8 cellular contexts compared by ENCODE assay signal in the genomic region with DNA sequence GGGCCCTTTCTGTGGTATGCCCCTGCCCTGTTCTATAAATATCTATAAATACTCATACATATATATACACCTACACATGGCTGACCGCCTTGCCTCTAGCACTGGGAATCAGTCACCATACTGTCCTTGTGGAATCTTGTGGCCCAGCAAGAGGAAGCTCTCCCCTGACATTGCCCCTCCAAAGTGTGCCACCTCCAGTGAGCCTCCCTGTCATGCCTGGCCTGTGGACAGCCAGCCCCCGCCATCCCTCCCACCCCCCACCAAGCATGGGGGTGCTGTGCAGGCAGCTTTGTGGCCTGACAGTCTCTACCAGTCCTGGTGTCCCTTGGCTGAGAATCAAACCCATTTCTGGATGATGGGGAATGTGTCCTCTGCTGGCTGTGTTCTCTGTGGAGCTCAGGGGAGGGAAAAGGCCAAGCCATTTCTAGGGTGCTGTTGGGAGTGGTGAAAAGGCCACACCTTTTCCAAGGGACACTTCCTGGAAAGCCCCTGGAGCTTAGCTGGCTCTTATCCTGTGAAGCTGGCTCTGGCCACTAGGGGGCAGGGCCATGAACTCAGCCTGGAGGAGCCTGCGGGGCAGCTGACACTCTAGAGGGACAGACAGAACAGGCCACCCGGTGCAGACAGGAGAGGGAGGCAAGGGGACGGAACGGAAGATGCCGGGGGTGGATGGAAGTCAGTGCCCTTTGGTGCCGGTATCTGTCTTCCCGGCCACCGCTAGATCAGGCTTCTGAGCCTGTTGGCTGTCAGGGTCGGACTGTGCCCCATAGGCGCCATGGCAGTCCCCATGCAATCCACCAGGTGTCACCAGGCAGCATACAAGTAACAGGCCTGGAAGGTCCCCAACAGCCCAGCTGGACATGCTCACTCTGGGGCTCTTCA.
DNase-seq lines count a peak whose midpoint lies in the region; ATAC-seq and TF ChIP-seq lines count a peak whose summit lies in the region.
"Not testable (repeated sequence)": the region's sequence is repeated elsewhere in the genome, so short reads cannot be mapped to it uniquely, and the experiment has no call there.

No MANE protein-coding gene starts in this region.

- 18% methylated on average over 12 of the region's 12 CpGs for WGBS in prostate gland

- not testable (repeated sequence) for H3K27ac ChIP-seq in PC-3 (ENCODE audit: low read length); colonic mucosa; prostate gland; subcutaneous abdominal adipose tissue (ENCODE audit: low read depth, low read length)

- TF ChIP-seq POLR2A in prostate gland (IDR thresholded peaks at IDR 0.05), result not testable (repeated sequence)

- peak; percentile 79 for ATAC-seq in PC-3

- not testable (repeated sequence) for H4K20me1 ChIP-seq in PC-3 (ENCODE audit: low read length)

- POLR2A ChIA-PET in PC-3 (lab: Charles Lee; ENCODE audit: unreplicated experiment), result not testable (repeated sequence)

- peak overlapping the region; percentile 82 for H2AFZ ChIP-seq in PC-3 (ENCODE audit: low read length)

- not testable (repeated sequence) for H3K36me3 ChIP-seq in PC-3 (ENCODE audit: low read depth, low read length); colonic mucosa; prostate gland; subcutaneous abdominal adipose tissue (ENCODE audit: control insufficient read depth in 5 of 5, insufficient read depth in 5 of 5, low read length in 5 of 5)

- peaks cover 10% of the 10 kb centered on the region; the same call in 1 of the 2 replicates for H3K27me3 ChIP-seq in PC-3 (ENCODE audit: low read length)
- not testable (repeated sequence) for H3K27me3 ChIP-seq in colonic mucosa; prostate gland (replicated peaks; ENCODE audit: insufficient read depth); subcutaneous abdominal adipose tissue (ENCODE audit: control insufficient read depth in 5 of 5, insufficient read depth in 4 of 5, low read length in 5 of 5)

- H3K4me3 ChIP-seq in PC-3 (ENCODE audit: low read length), result peak overlapping the region; percentile 64; the same call in 1 of the 2 replicates
- peak overlapping the region; percentile 14 for H3K4me3 ChIP-seq in colonic mucosa
- H3K4me3 ChIP-seq in iPS-18c (ENCODE audit: insufficient read depth, low read depth, low read length), result peak overlapping the region; percentile 49
- H3K4me3 ChIP-seq in prostate gland, result peak overlapping the region in 1 of 2 donors; percentile 21
- H3K4me3 ChIP-seq in subcutaneous abdominal adipose tissue (ENCODE audit: low read depth in 1 of 5, low read length in 5 of 5), result peak overlapping the region; percentile 48 to 73 (median 69)

- H3K9me3 ChIP-seq in PC-3 (ENCODE audit: low read length); colonic mucosa; iPS-18c (ENCODE audit: control insufficient read depth, insufficient read depth, low read length); prostate gland; subcutaneous abdominal adipose tissue (ENCODE audit: control insufficient read depth in 5 of 5, low read length in 5 of 5): not testable (repeated sequence)

- CTCF ChIA-PET in PC-3 (lab: Charles Lee), result interaction anchor here (0.6 to 0.7 kb wide), 2 partner anchors 69 to 499 kb away, joined by 3 to 14 read pairs; no protein-coding TSS in a partner anchor

- not testable (repeated sequence) for H3F3A ChIP-seq in PC-3 (ENCODE audit: low read length, unreplicated experiment)

- DNase-seq in EL (peak; percentile 81), KG1 (lab: John Stamatoyannopoulos, UW) (peak; percentile 93), PC-3 (peak; percentile 74), colonic mucosa (peak; percentile 93), prostate gland (ENCODE audit: low spot score) (peak; percentile 46)
- peak; percentile 93 for DNase-seq in activated CD8-positive, alpha-beta memory T cell treated with anti-CD3 and anti-CD28 coated beads for 24 hours

- not testable (repeated sequence) for H3K9ac ChIP-seq in PC-3 (ENCODE audit: low read length)
- H3K9ac ChIP-seq in colonic mucosa (ENCODE audit: low read depth in 2 of 2, low read length in 2 of 2), result peak overlapping the region in 1 of 2 donors; percentile 66
- H3K9ac ChIP-seq in subcutaneous abdominal adipose tissue (ENCODE audit: low read length in 5 of 5), result peak overlapping the region in 2 of 5 donors; percentile 37 to 39

- H3K4me1 ChIP-seq in PC-3 (ENCODE audit: insufficient read depth, low read length); colonic mucosa; prostate gland (replicated peaks); subcutaneous abdominal adipose tissue (ENCODE audit: control insufficient read depth in 5 of 5, insufficient read depth in 5 of 5, low read length in 5 of 5): not testable (repeated sequence)

- BruUV-seq in PC-3 (replicated peaks; lab: Mats Ljungman, UMichigan), result not testable (repeated sequence)

- intact Hi-C loops in PC-3 (cut with micrococcal nuclease); colonic mucosa (cut with DNase I); prostate gland (cut with DNase I): not testable (repeated sequence)

- peak overlapping the region; percentile 86 for H3K4me2 ChIP-seq in PC-3 (ENCODE audit: low read length)

- H3K9me2 ChIP-seq in PC-3 (replicated peaks; ENCODE audit: low read length), result not testable (repeated sequence)

- H3K79me2 ChIP-seq in PC-3 (ENCODE audit: low read length), result not testable (repeated sequence)

- TF ChIP-seq CTCF in PC-3 (conservative IDR thresholded peaks at IDR 0.05; ENCODE audit: low read depth, low read length) (peak; percentile 68), colonic mucosa (IDR thresholded peaks at IDR 0.05) (peak; percentile 89), prostate gland (IDR thresholded peaks at IDR 0.05) (peak in 3 of 4 experiments; percentile 24 to 71 (median 65))
